ENCODE assay signal across 1 cellular context in genomic region chr1:99599678-99600175, GRCh38.
TF ChIP-seq lines count a peak whose summit lies in the region.

No MANE protein-coding gene starts in this region.

TF ChIP-seq in H1, 55 proteins besides CTCF, POLR2A, EP300 and RAD21 (continued from another document):
- no peak for TF ChIP-seq ATF2 (IDR thresholded peaks at IDR 0.05; ENCODE audit: low read length)
- no peak for TF ChIP-seq TEAD4 (IDR thresholded peaks at IDR 0.05; ENCODE audit: low read depth, low read length)
- TF ChIP-seq JUN (IDR thresholded peaks at IDR 0.05; ENCODE audit: low read depth, low read length) = no peak
- no peak for TF ChIP-seq RBBP5 (IDR thresholded peaks at IDR 0.05; ENCODE audit: borderline replicate concordance, low read depth, low read length)
- TF ChIP-seq FOSL1 (IDR thresholded peaks at IDR 0.05; ENCODE audit: insufficient read depth, low read depth, low read length) = no peak
- no peak for TF ChIP-seq SUZ12 (IDR thresholded peaks at IDR 0.05; ENCODE audit: low read length)
- no peak for TF ChIP-seq SIN3A (conservative IDR thresholded peaks at IDR 0.05 in 1 of 2, IDR thresholded peaks at IDR 0.05 in 1 of 2; ENCODE audit: low read depth in 1 of 2, low read length in 2 of 2)
TF ChIP-seq in H1: peak in this region for 0.
